ENCODE assay signal across 20 cellular contexts in genomic region chr10:110422548-110422947, GRCh38.
"Had no signal": no experiment of that assay in that cellular context is flagged by ENCODE, and none has a peak within 500 bp of the region (broad histone marks: within the 10 kb centered on the region; RNA-seq: fewer than 3 reads in every experiment).

No MANE protein-coding gene starts in this region.

- H3K36me3 Mint-ChIP-seq: activated naive CD8-positive, alpha-beta T cell had no signal

- H3K27ac ChIP-seq: esophagus squamous epithelium, hepatocyte, left ventricle myocardium inferior, right atrium auricular region had no signal

- H3K27me3 Mint-ChIP-seq: activated T-cell treated with anti-CD3 and anti-CD28 coated beads, Interleukin-2, amount 50 U/mL, for 24 hours; progenitor cell of endocrine pancreas; T-helper 17 cell had no signal

- H3K4me2 ChIP-seq: hepatocyte had no signal

- H3K4me3 Mint-ChIP-seq: activated naive CD8-positive, alpha-beta T cell; activated T-cell treated with anti-CD3 and anti-CD28 coated beads, Interleukin-2, amount 50 U/mL, for 24 hours; naive thymus-derived CD4-positive, alpha-beta T cell; T-helper 17 cell had no signal

- ATAC-seq: mucosa of descending colon; naive thymus-derived CD4-positive, alpha-beta T cell; stimulated activated naive CD8-positive, alpha-beta T cell treated with anti-CD3 and anti-CD28 coated beads, Interleukin-15, Interleukin-2, amounts not matched to agents 100 U/mL and 50 U/mL, for 24 hours; T-helper 17 cell had no signal

- H3K27ac Mint-ChIP-seq: activated naive CD8-positive, alpha-beta T cell; activated T-cell treated with anti-CD3 and anti-CD28 coated beads, Interleukin-2, amount 50 U/mL, for 24 hours; naive thymus-derived CD4-positive, alpha-beta T cell; T-helper 17 cell had no signal

- DNase-seq: activated effector memory CD4-positive, alpha-beta T cell treated with anti-CD3 and anti-CD28 coated beads, Interleukin-2, amount 50 U/mL, for 16 hours; activated T-cell treated with anti-CD3 and anti-CD28 coated beads, Interleukin-2, amount 50 U/mL, for 24 hours; amniotic stem cell; central memory CD4-positive, alpha-beta T cell; cortex of kidney; effector CD8-positive, alpha-beta T cell; esophagus squamous epithelium; left ventricle myocardium inferior; naive thymus-derived CD4-positive, alpha-beta T cell; nucleus accumbens; stimulated activated CD4-positive, alpha-beta T cell treated with anti-CD3 and anti-CD28 coated beads, Interleukin-15, amount 100 ng/mL, for 24 hours; stimulated activated CD4-positive, alpha-beta T cell treated with anti-CD3 and anti-CD28 coated beads, Interleukin-4, amount 100 ng/mL, for 1 hour; stimulated activated naive CD8-positive, alpha-beta T cell treated with anti-CD3 and anti-CD28 coated beads, Interleukin-15, Interleukin-2, amounts not matched to agents 100 U/mL and 50 U/mL, for 24 hours; T-helper 17 cell; trophoblast cell had no signal

- H3K27me3 ChIP-seq: esophagus squamous epithelium, hepatocyte, right atrium auricular region had no signal

- H3K9me3 ChIP-seq: esophagus squamous epithelium, left ventricle myocardium inferior, mucosa of descending colon, right atrium auricular region had no signal

- H3K9me3 Mint-ChIP-seq: activated T-cell treated with anti-CD3 and anti-CD28 coated beads, Interleukin-2, amount 50 U/mL, for 24 hours; naive thymus-derived CD4-positive, alpha-beta T cell had no signal

- H2AFZ ChIP-seq: hepatocyte had no signal

- H3K79me2 ChIP-seq: hepatocyte had no signal
